Comparison of ENCODE assay signal across 28 cellular contexts in genomic region chr10:12614390-12615003, GRCh38.
A peak's percentile ranks its signal among the peaks of the same experiment; 100 is the strongest.
DNase-seq lines count a peak whose midpoint lies in the region; ATAC-seq, FAIRE-seq and TF ChIP-seq lines count a peak whose summit lies in the region.
"Had no signal": no experiment of that assay in that cellular context is flagged by ENCODE, and none has a peak within 500 bp of the region (broad histone marks: within the 10 kb centered on the region; RNA-seq: fewer than 3 reads in every experiment).

No MANE protein-coding gene starts in this region.

- ATAC-seq in A549 (no peak), HepG2 (no peak), HG02763 (IDR thresholded peaks at IDR 0.05; ENCODE audit: unreplicated experiment) (no peak)
- ATAC-seq in activated naive CD4-positive, alpha-beta T cell treated with anti-CD3 and anti-CD28 coated beads, Interleukin-2, amount 50 U/mL, for 72 hours: no peak
- ATAC-seq: activated CD8-positive, alpha-beta T cell treated with anti-CD3 and anti-CD28 coated beads for 36 hours; left cardiac atrium; SK-N-SH treated with all-trans-retinoic acid at 6 μM for 48 hours; stimulated activated naive CD8-positive, alpha-beta T cell treated with anti-CD3 and anti-CD28 coated beads, Interleukin-15, Interleukin-2, amounts not matched to agents 100 U/mL and 50 U/mL, for 24 hours; T-helper 17 cell had no signal

- H3K4me1 ChIP-seq in A549 (peaks cover 7% of the 10 kb centered on the region; the same call in 1 of the 3 replicates), HepG2 (ENCODE audit: insufficient read depth, low read length) (no peaks in the 10 kb centered on the region), smooth muscle cell (ENCODE audit: low read depth) (no peaks in the 10 kb centered on the region)
- H3K4me1 ChIP-seq: colonic mucosa, esophagus muscularis mucosa, testis had no signal

- H3K9me3 ChIP-seq in A549 (no peaks in the 10 kb centered on the region), HepG2 (ENCODE audit: low read length) (no peaks in the 10 kb centered on the region), smooth muscle cell (replicated peaks; ENCODE audit: low read depth) (no peaks in the 10 kb centered on the region)
- H3K9me3 ChIP-seq: colonic mucosa, esophagus muscularis mucosa, neutrophil, testis had no signal

- intact Hi-C loops in HepG2 (cut with micrococcal nuclease; ENCODE audit: unreplicated experiment): no loop called here

- H3K27ac ChIP-seq in A549: no peak overlapping the region
- H3K27ac ChIP-seq in HepG2 (ENCODE audit: extremely low read length, insufficient read depth, low read length): no peak overlapping the region
- no peak overlapping the region for H3K27ac ChIP-seq in smooth muscle cell (ENCODE audit: low read depth)
- H3K27ac ChIP-seq: 22Rv1, colonic mucosa, esophagus muscularis mucosa, hepatocyte, HL-60, neutrophil, testis had no signal

- peak; percentile 26 for DNase-seq in DMS 273 (lab: John Stamatoyannopoulos, UW; ENCODE audit: unreplicated experiment)
- DNase-seq in DMS 273 treated with DMSO at 0.1 percent for 48 hours (lab: John Stamatoyannopoulos, UW): no peak
- no peak for DNase-seq in A549 (ENCODE audit: low read depth in 1 of 2, low spot score in 1 of 2)
- DNase-seq in NCI-H524 treated with DMSO at 0.1 percent for 48 hours (lab: John Stamatoyannopoulos, UW): peak; percentile 45
- DNase-seq in HepG2 (ENCODE audit: low spot score): no peak
- DNase-seq in activated naive CD4-positive, alpha-beta T cell treated with anti-CD3 and anti-CD28 coated beads, Interleukin-2, amount 50 U/mL, for 72 hours (ENCODE audit: low spot score in 2 of 2): no peak
- no peak for DNase-seq in smooth muscle cell (lab: John Stamatoyannopoulos, UW; ENCODE audit: unreplicated experiment)
- DNase-seq: activated CD4-positive, CD25-positive, alpha-beta regulatory T cell treated with anti-CD3 and anti-CD28 coated beads, Interleukin-2, amount 50 U/mL, for 72 hours; activated CD8-positive, alpha-beta T cell treated with anti-CD3 and anti-CD28 coated beads for 36 hours; aorta; Calu3; colonic mucosa; foreskin melanocyte; left cardiac atrium; NCI-H1930; NCI-H446 treated with DMSO at 0.1 percent for 48 hours; stimulated activated naive CD8-positive, alpha-beta T cell treated with anti-CD3 and anti-CD28 coated beads, Interleukin-15, Interleukin-2, amounts not matched to agents 100 U/mL and 50 U/mL, for 24 hours; T-helper 17 cell; testis had no signal

- no peaks in the 10 kb centered on the region for H3K79me2 ChIP-seq in HepG2 (ENCODE audit: insufficient read depth, low read length)
- H3K79me2 ChIP-seq in smooth muscle cell (ENCODE audit: low read depth): no peaks in the 10 kb centered on the region
- H3K79me2 ChIP-seq: hepatocyte had no signal

- no TSS peak for BruUV-seq in HepG2 (replicated peaks; lab: Mats Ljungman, UMichigan)

- H3K9ac ChIP-seq in HepG2 (ENCODE audit: insufficient read depth, low read depth, low read length): no peak overlapping the region
- no peak overlapping the region for H3K9ac ChIP-seq in smooth muscle cell (ENCODE audit: low read depth)

- POLR2A ChIA-PET in A549 (lab: Yijun Ruan, JAX): no interaction called here
- POLR2A ChIA-PET in HepG2 (lab: Yijun Ruan, JAX): no interaction called here

- no peak overlapping the region for H3K27ac Mint-ChIP-seq in activated naive CD4-positive, alpha-beta T cell treated with anti-CD3 and anti-CD28 coated beads, Interleukin-2, amount 50 U/mL, for 72 hours
- H3K27ac Mint-ChIP-seq: activated CD8-positive, alpha-beta T cell treated with anti-CD3 and anti-CD28 coated beads for 36 hours; activated naive CD4-positive, alpha-beta T cell treated with anti-CD3 and anti-CD28 coated beads, Interleukin-2, amount 50 U/mL, for 24 hours; activated T-helper 2 cell treated with anti-CD3 and anti-CD28 coated beads, Interferon-gamma antibody, Interleukin-2, Interleukin-4, amounts not matched to agents 10 μg/mL and 5 μg/mL and 100 μg/mL, durations not matched to agents 14 hours and 24 hours and 36 hours; T-helper 17 cell had no signal

- H3K36me3 ChIP-seq in HepG2 (replicated peaks in 1 of 2; ENCODE audit: control insufficient read depth in 1 of 2, insufficient read depth in 2 of 2, low read length in 2 of 2) (no peaks in the 10 kb centered on the region), smooth muscle cell (ENCODE audit: low read depth) (no peaks in the 10 kb centered on the region)
- H3K36me3 ChIP-seq: colonic mucosa, esophagus muscularis mucosa, neutrophil had no signal

- FAIRE-seq in A549 (lab: Jason Lieb, UNC): no peak
- no peak for FAIRE-seq in HepG2 (lab: Jason Lieb, UNC)

- H3K36me3 Mint-ChIP-seq in activated naive CD4-positive, alpha-beta T cell treated with anti-CD3 and anti-CD28 coated beads, Interleukin-2, amount 50 U/mL, for 72 hours: no peaks in the 10 kb centered on the region

- in situ Hi-C loops in HepG2 (cut with HindIII; ENCODE audit: extremely low pct_ligation_motif_present, low pct_unique_long_range_greater_than_20kb): no loop called here

- peaks cover 2 to 11% of the 10 kb centered on the region in 2 experiments; a peak in 3 of 5 replicates for H3K27me3 ChIP-seq in HepG2 (ENCODE audit: control insufficient read depth in 1 of 2, insufficient read depth in 2 of 2, low read length in 2 of 2)
- H3K27me3 ChIP-seq in smooth muscle cell (ENCODE audit: low read depth): no peaks in the 10 kb centered on the region
- H3K27me3 ChIP-seq: colonic mucosa, esophagus muscularis mucosa, hepatocyte, testis had no signal

- no peak overlapping the region for H2AFZ ChIP-seq in HepG2 (ENCODE audit: low read length)
- no peak overlapping the region for H2AFZ ChIP-seq in smooth muscle cell (ENCODE audit: low read depth)
- H2AFZ ChIP-seq: hepatocyte had no signal

- WGBS in A549 (ENCODE audit: missing lambda C conversion rate): 81% methylated on average over 8 of the region's 8 CpGs
- WGBS in HepG2 (ENCODE audit: low lambda C conversion rate): 49% methylated on average over 8 of the region's 8 CpGs
- 94% methylated on average over 8 of the region's 8 CpGs for WGBS in smooth muscle cell (ENCODE audit: low lambda C conversion rate)

- TF ChIP-seq RAD21 in A549 (conservative IDR thresholded peaks at IDR 0.05 in 1 of 2, IDR thresholded peaks at IDR 0.05 in 1 of 2) (no peak), HepG2 (CRISPR knock-in tag; IDR thresholded peaks at IDR 0.05) (no peak)

- no peak for TF ChIP-seq POLR2A in A549 (IDR thresholded peaks at IDR 0.05; ENCODE audit: low read length)
- TF ChIP-seq POLR2A in HepG2 (IDR thresholded peaks at IDR 0.05; ENCODE audit: insufficient read depth in 1 of 2, low read depth in 2 of 2, low read length in 2 of 2): no peak

- H3K9me3 Mint-ChIP-seq in activated naive CD4-positive, alpha-beta T cell treated with anti-CD3 and anti-CD28 coated beads, Interleukin-2, amount 50 U/mL, for 72 hours: no peaks in the 10 kb centered on the region
- H3K9me3 Mint-ChIP-seq: activated CD8-positive, alpha-beta T cell treated with anti-CD3 and anti-CD28 coated beads for 36 hours; activated naive CD4-positive, alpha-beta T cell treated with anti-CD3 and anti-CD28 coated beads, Interleukin-2, amount 50 U/mL, for 24 hours; activated T-helper 2 cell treated with anti-CD3 and anti-CD28 coated beads, Interferon-gamma antibody, Interleukin-2, Interleukin-4, amounts not matched to agents 10 μg/mL and 5 μg/mL and 100 μg/mL, durations not matched to agents 14 hours and 24 hours and 36 hours had no signal

- no peak for TF ChIP-seq CTCF in A549 (IDR thresholded peaks at IDR 0.05)
- no peak for TF ChIP-seq CTCF in HepG2 (CRISPR knock-in tag; IDR thresholded peaks at IDR 0.05)
- no peak for TF ChIP-seq CTCF in smooth muscle cell (IDR thresholded peaks at IDR 0.05; ENCODE audit: borderline replicate concordance, insufficient read depth, poor library complexity, severe bottlenecking)

- no peaks in the 10 kb centered on the region for H3F3A ChIP-seq in smooth muscle cell (ENCODE audit: low read depth)

- no peak overlapping the region for H3K4me2 ChIP-seq in A549
- H3K4me2 ChIP-seq in HepG2 (ENCODE audit: low read depth, low read length): no peak overlapping the region
- H3K4me2 ChIP-seq in smooth muscle cell: no peak overlapping the region
- H3K4me2 ChIP-seq: hepatocyte had no signal

- TF ChIP-seq EP300 in A549 (IDR thresholded peaks at IDR 0.05) (no peak), HepG2 (IDR thresholded peaks at IDR 0.05; ENCODE audit: low read depth in 2 of 2, low read length in 2 of 2) (no peak), HepG2 (CRISPR knock-in tag; IDR thresholded peaks at IDR 0.05; ENCODE audit: borderline replicate concordance) (no peak)

- H3K4me3 ChIP-seq in A549 (no peak overlapping the region), HepG2 (replicated peaks in 1 of 3; ENCODE audit: insufficient read depth in 1 of 3, low read depth in 2 of 3, low read length in 3 of 3) (no peak overlapping the region), smooth muscle cell (no peak overlapping the region)
- H3K4me3 ChIP-seq: colonic mucosa, esophagus muscularis mucosa, hepatocyte, testis had no signal

- no peaks in the 10 kb centered on the region for H4K20me1 ChIP-seq in HepG2 (ENCODE audit: insufficient read depth, low read length)
- H4K20me1 ChIP-seq in smooth muscle cell (ENCODE audit: low read depth): no peaks in the 10 kb centered on the region

- CTCF ChIA-PET in A549 (lab: Yijun Ruan, JAX) (interaction anchor here (1.2 to 1.8 kb wide), 2 partner anchors 10 to 350 kb away, joined by 4 read pairs; no protein-coding TSS in a partner anchor), HepG2 (lab: Yijun Ruan, JAX; ENCODE audit: low intra/inter-chr PET ratio, low total read pairs) (no interaction called here)

TF ChIP-seq in A549, 52 proteins besides CTCF, POLR2A, EP300 and RAD21:
- TF ChIP-seq FOSB (CRISPR knock-in tag; IDR thresholded peaks at IDR 0.05) (no peak), RFX5 (IDR thresholded peaks at IDR 0.05) (no peak), MAFK (IDR thresholded peaks at IDR 0.05; ENCODE audit: partially characterized antibody) (peak; percentile 79)

TF ChIP-seq in HepG2, 621 proteins besides CTCF, POLR2A, EP300 and RAD21:
- no peak for TF ChIP-seq KLF16 (CRISPR knock-in tag; IDR thresholded peaks at IDR 0.05)
- TF ChIP-seq MAFK (conservative IDR thresholded peaks at IDR 0.05 in 1 of 2, IDR thresholded peaks at IDR 0.05 in 1 of 2; ENCODE audit: low read length in 2 of 2): peak; percentile 61 to 82
- peak; percentile 77 for TF ChIP-seq MAFF (IDR thresholded peaks at IDR 0.05; ENCODE audit: low read depth, low read length)

Comparison
In these comparisons a context has a peak if more than half of its experiments do, and no peak if none do; other contexts are left out.
1. DNase-seq: peak in DMS 273 (single experiment) and NCI-H524 treated with DMSO at 0.1 percent for 48 hours (single experiment); none in DMS 273 treated with DMSO at 0.1 percent for 48 hours (single experiment), A549 (0 of 2), HepG2 (single experiment), activated naive CD4-positive, alpha-beta T cell treated with anti-CD3 and anti-CD28 coated beads, Interleukin-2, amount 50 U/mL, for 72 hours (0 of 2) and smooth muscle cell (single experiment).